Comparison of ENCODE assay signal across 14 cellular contexts in the genomic region with DNA sequence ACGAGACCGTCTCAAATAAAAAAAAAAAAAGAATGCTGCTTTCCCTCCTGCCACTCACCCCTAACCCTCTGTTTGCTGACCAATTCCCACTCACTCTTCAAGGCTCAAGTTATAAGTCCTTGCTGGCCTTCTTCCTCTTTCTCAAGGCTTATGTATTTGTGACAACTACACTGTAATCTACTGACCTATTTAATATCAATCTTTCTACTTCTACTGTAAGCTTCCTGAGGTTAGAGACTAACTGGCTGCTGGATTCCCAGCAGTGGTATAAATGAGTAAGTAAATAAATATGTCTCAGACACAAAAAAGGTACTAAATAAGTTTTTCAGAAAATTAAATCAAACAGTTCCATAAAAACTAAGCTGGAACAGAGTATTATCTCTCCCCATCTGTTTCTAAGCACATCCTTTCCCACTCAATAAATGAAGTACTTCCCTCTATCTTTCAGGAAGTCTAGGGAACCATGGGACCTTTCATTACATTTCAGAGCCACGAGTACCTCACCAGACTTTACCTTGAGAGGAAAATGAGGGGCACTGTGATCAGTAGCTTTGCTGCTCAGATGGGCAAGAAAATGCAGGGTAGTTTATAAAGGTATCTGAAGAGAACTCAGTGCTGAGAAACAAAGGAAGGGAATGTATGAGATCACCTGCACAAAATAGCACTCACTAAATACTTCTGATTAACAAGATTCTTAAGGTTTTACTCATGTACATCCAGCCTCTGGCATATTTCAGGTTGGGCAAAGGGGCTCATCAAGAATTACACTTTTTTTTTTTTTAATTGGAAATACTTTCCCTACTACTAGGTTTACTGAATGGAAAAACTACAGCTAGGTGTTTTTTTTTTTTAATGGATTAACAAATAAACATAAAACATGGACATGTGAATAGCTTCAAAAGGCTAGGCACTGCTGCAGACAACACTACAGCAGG. TPM values are rescaled to one million over a fixed set of nuclear protein-coding genes. Genes with fewer than 3 reads are reported as not detected.
DNase-seq lines count a peak whose midpoint lies in the region; ATAC-seq, FAIRE-seq and TF ChIP-seq lines count a peak whose summit lies in the region.
"Had no signal": no experiment of that assay in that cellular context is flagged by ENCODE, and none has a peak within 500 bp of the region (broad histone marks: within the 10 kb centered on the region; RNA-seq: fewer than 3 reads in every experiment).

No MANE protein-coding gene starts in this region.

- H3K27ac ChIP-seq in PC-3 (ENCODE audit: low read length), result no peak overlapping the region
- H3K27ac ChIP-seq: SK-N-MC had no signal

- TF ChIP-seq CTCF in PC-3 (conservative IDR thresholded peaks at IDR 0.05; ENCODE audit: low read depth, low read length) (no peak), choroid plexus epithelial cell (conservative IDR thresholded peaks at IDR 0.05; ENCODE audit: low read depth, low read length) (no peak), nephron progenitor cell (IDR thresholded peaks at IDR 0.05) (no peak)

- POLR2A ChIA-PET in PC-3 (lab: Charles Lee; ENCODE audit: unreplicated experiment), result interaction anchor here (0.6 to 0.7 kb wide), 2 partner anchors 12 kb away, joined by 5 to 38 read pairs; no protein-coding TSS in a partner anchor

- no peaks in the 10 kb centered on the region for H3F3A ChIP-seq in PC-3 (ENCODE audit: low read length, unreplicated experiment)

- H3K4me1 Mint-ChIP-seq in nephron progenitor cell, result peaks cover 10% of the 10 kb centered on the region

- H3K4me2 ChIP-seq in PC-3 (ENCODE audit: low read length), result peak overlapping the region; percentile 36; the same call in 1 of the 2 replicates

- H2AFZ ChIP-seq in PC-3 (ENCODE audit: low read length), result no peak overlapping the region

- H3K4me1 ChIP-seq in PC-3 (ENCODE audit: insufficient read depth, low read length), result peaks cover 10% of the 10 kb centered on the region

- no peaks in the 10 kb centered on the region for H3K36me3 Mint-ChIP-seq in nephron progenitor cell (ENCODE audit: low read depth)

- intact Hi-C loops in PC-3 (cut with micrococcal nuclease), result no loop called here

- H4K20me1 ChIP-seq in PC-3 (ENCODE audit: low read length), result no peaks in the 10 kb centered on the region

- H3K36me3 ChIP-seq in PC-3 (ENCODE audit: low read depth, low read length), result no peaks in the 10 kb centered on the region
- H3K36me3 ChIP-seq: HAP-1 had no signal

- BruUV-seq in PC-3 (replicated peaks; lab: Mats Ljungman, UMichigan), result no TSS peak

- FAIRE-seq in G401.6 (lab: Jason Lieb, UNC), result peak; percentile 98

- CTCF ChIA-PET in PC-3 (lab: Charles Lee), result no interaction called here

- H3K9ac ChIP-seq in PC-3 (ENCODE audit: low read length), result no peak overlapping the region

- no peak overlapping the region for H3K4me3 Mint-ChIP-seq in nephron progenitor cell
- H3K4me3 Mint-ChIP-seq: naive thymus-derived CD4-positive, alpha-beta T cell had no signal

- H3K27ac Mint-ChIP-seq in nephron progenitor cell, result peak overlapping the region; percentile 37

- no peaks in the 10 kb centered on the region for H3K27me3 Mint-ChIP-seq in nephron progenitor cell (ENCODE audit: low read depth, poor library complexity)
- H3K27me3 Mint-ChIP-seq: naive thymus-derived CD4-positive, alpha-beta T cell had no signal

- peaks cover 18% of the 10 kb centered on the region for H3K79me2 ChIP-seq in PC-3 (ENCODE audit: low read length)

- no peak overlapping the region for H3K4me3 ChIP-seq in PC-3 (ENCODE audit: low read length)
- H3K4me3 ChIP-seq in choroid plexus epithelial cell (ENCODE audit: low read depth, low read length), result no peak overlapping the region
- H3K4me3 ChIP-seq: HAP-1, SK-N-MC had no signal

- no peaks in the 10 kb centered on the region for H3K9me3 Mint-ChIP-seq in nephron progenitor cell
- H3K9me3 Mint-ChIP-seq: naive thymus-derived CD4-positive, alpha-beta T cell had no signal

- DNase-seq in PC-3, result peak; percentile 35
- DNase-seq in choroid plexus epithelial cell (ENCODE audit: low read depth), result peak; percentile 62
- no peak for DNase-seq in nephron progenitor cell
- no peak for DNase-seq in NK-92 treated with Interleukin-12 subunit alpha and Interleukin-12 subunit beta, amount 100 ng/mL, for 24 hours (lab: John Stamatoyannopoulos, UW)
- no peak for DNase-seq in activated naive CD4-positive, alpha-beta T cell (lab: John Stamatoyannopoulos, UW)
- DNase-seq: DMS79; naive thymus-derived CD4-positive, alpha-beta T cell; NCI-H1930; substantia nigra had no signal

- ATAC-seq in PC-3 (peak; percentile 64), HG02938 (IDR thresholded peaks at IDR 0.05; ENCODE audit: unreplicated experiment) (no peak), HG02852 (IDR thresholded peaks at IDR 0.05; ENCODE audit: unreplicated experiment) (no peak)
- ATAC-seq: naive thymus-derived CD4-positive, alpha-beta T cell had no signal

- no peaks in the 10 kb centered on the region for H3K27me3 ChIP-seq in PC-3 (ENCODE audit: low read length)

- H3K9me2 ChIP-seq in PC-3 (replicated peaks; ENCODE audit: low read length), result no peaks in the 10 kb centered on the region

- H3K9me3 ChIP-seq in PC-3 (ENCODE audit: low read length), result no peaks in the 10 kb centered on the region
- H3K9me3 ChIP-seq: HAP-1 had no signal

RNA-seq across cellular contexts. Expression of a gene that starts 10.8 kb away (rescaled TPM):
- 8.5 and 11.8 TPM in 2 replicates for total RNA-seq in PC-3 (2014; rRNA removed)

RNA-seq across cellular contexts. Expression of a gene that starts 22.2 kb away (rescaled TPM):
- 0.07 TPM in 1 of 2 replicates, not detected in the other for total RNA-seq in PC-3 (2014; rRNA removed)

Comparison
In these comparisons a context has a peak if more than half of its experiments do, and no peak if none do; other contexts are left out.
1. DNase-seq: peak in PC-3 (single experiment) and choroid plexus epithelial cell (single experiment); none in nephron progenitor cell (single experiment), NK-92 treated with Interleukin-12 subunit alpha and Interleukin-12 subunit beta, amount 100 ng/mL, for 24 hours (single experiment) and activated naive CD4-positive, alpha-beta T cell (0 of 4).